Comparison of ENCODE assay signal across 20 cellular contexts in the genomic region with DNA sequence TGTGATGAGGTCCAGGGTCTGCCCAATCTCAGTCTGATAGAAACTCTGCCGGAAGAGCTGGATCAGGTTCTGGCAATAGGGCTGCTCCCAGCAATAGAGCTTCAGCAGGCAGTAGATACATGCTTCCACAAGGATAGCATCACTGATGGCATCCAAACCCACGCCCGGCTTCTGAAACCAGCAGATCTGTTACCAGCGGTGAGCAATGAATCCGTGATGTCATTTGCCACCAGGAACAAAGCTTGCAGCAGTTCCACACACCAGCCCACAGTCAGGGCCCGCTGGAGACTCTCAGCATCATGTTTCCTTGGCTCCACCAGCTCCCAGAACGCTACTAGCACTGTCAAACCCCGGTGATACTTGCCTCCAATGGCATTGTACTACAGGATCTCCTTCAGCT.
"Had no signal": no experiment of that assay in that cellular context is flagged by ENCODE, and none has a peak within 500 bp of the region (broad histone marks: within the 10 kb centered on the region; RNA-seq: fewer than 3 reads in every experiment).

No MANE protein-coding gene starts in this region.

- H3K27ac ChIP-seq: esophagus squamous epithelium, gastroesophageal sphincter, hepatocyte, left lung, lower lobe of right lung, neural progenitor cell, parathyroid adenoma, psoas muscle, right lobe of liver, suprapubic skin, tibial nerve, upper lobe of right lung, vagina had no signal

- DNase-seq: effector memory CD8-positive, alpha-beta T cell; esophagus squamous epithelium; foreskin fibroblast; glutamatergic neuron; kidney glomerular epithelial cell; left lung; lower lobe of right lung; psoas muscle; retina; right lobe of liver; stimulated activated naive CD4-positive, alpha-beta T cell treated with Interleukin-2 at 50 U/mL for 16 hours; upper lobe of right lung had no signal

- ATAC-seq: effector memory CD8-positive, alpha-beta T cell; gastroesophageal sphincter; left lung; lower lobe of right lung; natural killer cell treated with Interleukin-12 subunit alpha and Interleukin-12 subunit beta and Interleukin-15 and Interleukin-18, amount 100 ng/mL, for 72 hours; psoas muscle; right lobe of liver; upper lobe of right lung had no signal
